In genomic region chr12:15532364-15532977, GRCh38 we compare ENCODE assay signal across 8 cellular contexts.
DNase-seq lines count a peak whose midpoint lies in the region; ATAC-seq and TF ChIP-seq lines count a peak whose summit lies in the region.

No MANE protein-coding gene starts in this region.

- H3K36me3 Mint-ChIP-seq in Calu3 (ENCODE audit: insufficient read depth, unreplicated experiment) = no peaks in the 10 kb centered on the region

- H3K9me3 Mint-ChIP-seq in Calu3 (ENCODE audit: low read depth, unreplicated experiment) = no peaks in the 10 kb centered on the region

- TF ChIP-seq POLR2A in adrenal gland (IDR thresholded peaks at IDR 0.05) = no peak

- 24 to 43% (median 36%) methylated on average over 3 of the region's 3 CpGs for WGBS in adrenal gland, 4 donors

- no peak overlapping the region for H3K27ac ChIP-seq in adrenal gland

- intact Hi-C loops in Calu3 (cut with micrococcal nuclease; ENCODE audit: unreplicated experiment) (loop anchor here (1.0 to 5.0 kb wide), 4 partner anchors 52 to 365 kb away; no protein-coding TSS in a partner anchor), adrenal gland (cut with DNase I) (no loop called here)

- no peaks in the 10 kb centered on the region for H3K27me3 ChIP-seq in adrenal gland

- H3K36me3 ChIP-seq in adrenal gland (replicated peaks in 1 of 2) = no peaks in the 10 kb centered on the region

- no peak overlapping the region for H3K4me3 ChIP-seq in adrenal gland

- peaks cover 14% of the 10 kb centered on the region for H3K4me1 Mint-ChIP-seq in Calu3 (ENCODE audit: low read depth, unreplicated experiment)

- ATAC-seq in GM19395 (IDR thresholded peaks at IDR 0.05; ENCODE audit: unreplicated experiment) = peak; percentile 72
- peak; percentile 73 for ATAC-seq in HG03439 (IDR thresholded peaks at IDR 0.05; ENCODE audit: unreplicated experiment)

- BruUV-seq in Calu3 (replicated peaks; lab: Mats Ljungman, UMichigan) = no TSS peak

- no peaks in the 10 kb centered on the region for H3K27me3 Mint-ChIP-seq in Calu3 (ENCODE audit: unreplicated experiment)

- H3K9me3 ChIP-seq in adrenal gland (replicated peaks in 1 of 3) = no peaks in the 10 kb centered on the region

- peak; percentile 63 for TF ChIP-seq CTCF in Calu3 (IDR thresholded peaks at IDR 0.05; ENCODE audit: unreplicated experiment)
- TF ChIP-seq CTCF in adrenal gland (IDR thresholded peaks at IDR 0.05) = peak; percentile 10 to 54 (median 46)

- DNase-seq in Calu3 (peak; percentile 74), RPMI8226 (peak; percentile 57), adrenal gland (peak in 1 of 7 donors; percentile 15), iPS-NIHi7 (ENCODE audit: extremely low spot score) (peak; percentile 68), HPDE6-E6E7 (ENCODE audit: extremely low spot score) (no peak)
- peak; percentile 56 for DNase-seq in stimulated activated CD4-positive, alpha-beta T cell treated with anti-CD3 and anti-CD28 coated beads, Interleukin-4, amount 100 ng/mL, for 24 hours

- no peak overlapping the region for H3K4me3 Mint-ChIP-seq in Calu3 (ENCODE audit: low read depth, unreplicated experiment)

- H3K27ac Mint-ChIP-seq in Calu3 (ENCODE audit: unreplicated experiment) = no peak overlapping the region

- CTCF ChIA-PET in Calu3 (lab: Charles Lee) = interaction anchor here (0.6 to 2.3 kb wide), 12 partner anchors 24 to 367 kb away, joined by 3 to 55 read pairs (median 4); partner anchors contain the start of gene RERG

- no peaks in the 10 kb centered on the region for H3K4me1 ChIP-seq in adrenal gland (replicated peaks in 1 of 2)
